13 cellular contexts compared by ENCODE assay signal in genomic region chr7:103735377-103735776, GRCh38.
DNase-seq lines count a peak whose midpoint lies in the region; ATAC-seq, FAIRE-seq and TF ChIP-seq lines count a peak whose summit lies in the region.
"Had no signal": no experiment of that assay in that cellular context is flagged by ENCODE, and none has a peak within 500 bp of the region (broad histone marks: within the 10 kb centered on the region; RNA-seq: fewer than 3 reads in every experiment).

No MANE protein-coding gene starts in this region.

- peak; percentile 31 for FAIRE-seq in RCC 7860 (lab: Jason Lieb, UNC)

- no peak for TF ChIP-seq CTCF in epithelial cell of esophagus (IDR thresholded peaks at IDR 0.05; ENCODE audit: insufficient read depth, low read depth, low read length, missing control alignments)

- ATAC-seq in GM19455 (IDR thresholded peaks at IDR 0.05; ENCODE audit: unreplicated experiment) (no peak), HG03139 (IDR thresholded peaks at IDR 0.05; ENCODE audit: unreplicated experiment) (no peak)
- ATAC-seq: esophagus mucosa had no signal

- H3K4me3 ChIP-seq in epithelial cell of esophagus (ENCODE audit: low read length) = no peak overlapping the region
- H3K4me3 ChIP-seq: spleen had no signal

- peak; percentile 66 for DNase-seq in HCEC 1CT
- peak; percentile 73 for DNase-seq in RCC 7860 (ENCODE audit: low spot score)
- DNase-seq in epithelial cell of esophagus (ENCODE audit: low read depth) = peak; percentile 84
- peak; percentile 71 for DNase-seq in renal cortical epithelial cell (ENCODE audit: low read depth)
- no peak for DNase-seq in Ammon's horn (ENCODE audit: low spot score)
- no peak for DNase-seq in iPS-NIHi7 (ENCODE audit: extremely low spot score)
- DNase-seq: activated naive CD4-positive, alpha-beta T cell treated with anti-CD3 and anti-CD28 coated beads for 36 hours; NCI-H1048; spleen; SW 1271 had no signal

Comparison
In these comparisons a context has a peak if more than half of its experiments do, and no peak if none do; other contexts are left out.
1. DNase-seq: peak in HCEC 1CT (single experiment), RCC 7860 (single experiment), epithelial cell of esophagus (single experiment) and renal cortical epithelial cell (single experiment); none in Ammon's horn (single experiment) and iPS-NIHi7 (single experiment).